Comparison of ENCODE assay signal across 8 cellular contexts in the genomic region with DNA sequence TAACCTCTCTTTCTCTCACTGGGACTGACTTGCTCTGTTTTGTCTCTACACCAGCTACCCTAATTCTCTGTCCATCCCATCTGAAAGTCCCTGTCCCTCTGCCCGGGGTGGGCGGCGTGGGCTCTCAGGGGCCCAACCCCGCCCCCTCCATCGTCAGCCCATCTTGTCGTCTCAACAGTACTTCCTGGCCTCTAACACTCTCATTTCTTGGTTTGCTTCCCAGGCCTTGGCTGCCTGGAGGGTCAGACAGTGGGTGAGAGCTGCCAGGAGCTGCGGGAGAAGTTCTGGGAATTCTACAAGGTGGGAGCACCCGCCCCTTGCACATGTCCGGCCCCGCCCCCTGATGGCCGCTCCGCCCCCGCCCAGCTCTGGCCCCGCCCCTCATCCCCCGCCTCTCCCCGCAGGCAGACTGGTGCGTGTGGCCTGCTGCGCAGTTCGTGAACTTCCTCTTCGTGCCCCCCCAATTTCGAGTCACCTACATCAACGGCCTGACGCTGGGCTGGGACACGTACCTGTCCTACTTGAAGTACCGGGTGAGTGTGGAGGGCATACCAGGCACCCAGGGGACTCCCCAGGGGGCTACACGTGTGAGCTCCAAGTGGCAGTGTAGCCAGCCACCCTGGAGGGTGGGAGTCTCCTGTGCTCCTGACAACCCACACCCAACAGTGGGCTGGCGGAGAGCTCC. TPM values are rescaled to one million over a fixed set of nuclear protein-coding genes. Genes with fewer than 3 reads are reported as not detected.
DNase-seq lines count a peak whose midpoint lies in the region; ATAC-seq and TF ChIP-seq lines count a peak whose summit lies in the region.

No MANE protein-coding gene starts in this region.

- H3K27ac Mint-ChIP-seq in CD14-positive monocyte, result peak overlapping the region in 5 of 7 donors; percentile 30 to 92 (median 75)

- no peak for ATAC-seq in thoracic aorta (ENCODE audit: insufficient number of reproducible peaks, low FRiP score, low read depth)
- ATAC-seq in HG02642 (IDR thresholded peaks at IDR 0.05; ENCODE audit: poor library complexity, unreplicated experiment), result no peak

- DNase-seq in CD14-positive monocyte (ENCODE audit: low spot score) (peak; percentile 56), Karpas-422 (peak; percentile 80), islet precursor cell (peak; percentile 81), thoracic aorta (ENCODE audit: low spot score) (no peak), activated gamma-delta T cell treated with Interleukin-2 at 50 U/mL for 16 hours (no peak), NCI-H128 (lab: John Stamatoyannopoulos, UW; ENCODE audit: unreplicated experiment) (no peak)
- peak; percentile 29 for DNase-seq in activated naive CD4-positive, alpha-beta T cell treated with anti-CD3 and anti-CD28 coated beads, Interleukin-2, amount 50 U/mL, for 16 hours

- peak overlapping the region; percentile 80 for H3K9ac ChIP-seq in Karpas-422 (ENCODE audit: low read length)

- intact Hi-C loops in CD14-positive monocyte (cut with micrococcal nuclease), result loop anchor here in 1 of 2 donors (5.0 kb wide), 2 partner anchors 42 to 128 kb away; a partner anchor contains a TSS

- H3K79me2 ChIP-seq in Karpas-422 (ENCODE audit: low read length), result peaks cover 8% of the 10 kb centered on the region

- H4K20me1 ChIP-seq in Karpas-422 (ENCODE audit: insufficient read depth, low read depth, low read length), result no peaks in the 10 kb centered on the region

- no peak for TF ChIP-seq CTCF in CD14-positive monocyte (IDR thresholded peaks at IDR 0.05)
- TF ChIP-seq CTCF in thoracic aorta (IDR thresholded peaks at IDR 0.05), result no peak

- peak overlapping the region; percentile 83 for H3K4me2 ChIP-seq in Karpas-422 (ENCODE audit: low read depth, low read length, poor library complexity, severe bottlenecking)

- H3K4me1 ChIP-seq in Karpas-422 (ENCODE audit: low read length) (peaks cover 26% of the 10 kb centered on the region), thoracic aorta (ENCODE audit: control insufficient read depth in 1 of 2, low read depth in 2 of 2) (peaks cover 8 to 13% of the 10 kb centered on the region in 2 donors)

- H3K4me1 Mint-ChIP-seq in CD14-positive monocyte, result peaks cover 28% of the 10 kb centered on the region

- H3K27ac ChIP-seq in Karpas-422 (ENCODE audit: low read length), result no peak overlapping the region
- H3K27ac ChIP-seq in thoracic aorta, result no peak overlapping the region

- H3K9me3 ChIP-seq in Karpas-422 (ENCODE audit: low read length), result no peaks in the 10 kb centered on the region
- no peaks in the 10 kb centered on the region for H3K9me3 ChIP-seq in thoracic aorta

- H3K27me3 ChIP-seq in Karpas-422 (ENCODE audit: low read length) (no peaks in the 10 kb centered on the region), thoracic aorta (replicated peaks; ENCODE audit: insufficient read depth) (no peaks in the 10 kb centered on the region)

- H3K9me2 ChIP-seq in Karpas-422 (replicated peaks; ENCODE audit: insufficient read depth, low read length), result no peaks in the 10 kb centered on the region

- H3K27me3 Mint-ChIP-seq in CD14-positive monocyte (ENCODE audit: low read depth in 3 of 3), result peaks cover 0 to 4% (median 0%) of the 10 kb centered on the region in 3 donors

- no peaks in the 10 kb centered on the region for H3K9me3 Mint-ChIP-seq in CD14-positive monocyte

- H3K4me3 ChIP-seq in Karpas-422 (ENCODE audit: low read length), result peak overlapping the region; percentile 89
- peak overlapping the region; percentile 23 for H3K4me3 ChIP-seq in thoracic aorta

- peak overlapping the region; percentile 80 to 87 for H3K4me3 Mint-ChIP-seq in CD14-positive monocyte

- no peak overlapping the region for H2AFZ ChIP-seq in Karpas-422 (ENCODE audit: low read length)

- H3K36me3 ChIP-seq in Karpas-422 (ENCODE audit: insufficient read depth, low read length), result peaks cover 6% of the 10 kb centered on the region; the same call in 1 of the 2 replicates
- H3K36me3 ChIP-seq in thoracic aorta, result no peaks in the 10 kb centered on the region

- H3K36me3 Mint-ChIP-seq in CD14-positive monocyte, result peaks cover 34 to 50% of the 10 kb centered on the region in 2 donors

RNA-seq across cellular contexts. Expression of a gene that starts 1.7 kb away (rescaled TPM):
- polyA plus RNA-seq in CD14-positive monocyte, result 10 to 100 TPM; 14.3 to 15.0 TPM
- 17.0 and 24.2 TPM in 2 replicates for total RNA-seq in Karpas-422 (2014; rRNA removed; shearing (Covaris generic); ENCODE audit: low replicate concordance)
- total RNA-seq in thoracic aorta, result 10 to 100 TPM; 10.6 to 16.1 TPM

RNA-seq across cellular contexts. Expression of a gene that starts 9.1 kb away (rescaled TPM):
- under 1 TPM; 0.55 to 0.56 TPM for polyA plus RNA-seq in CD14-positive monocyte
- total RNA-seq in Karpas-422 (2014; rRNA removed; shearing (Covaris generic); ENCODE audit: low replicate concordance), result 2.5 and 6.2 TPM in 2 replicates
- 1 to 10 TPM in 1 of 2 donors, not detected in 1; 1.9 TPM for total RNA-seq in thoracic aorta

RNA-seq across cellular contexts. Expression of a gene that starts 21.1 kb away (rescaled TPM):
- 1,000 to 10,000 TPM; 4,550 to 6,022 TPM for polyA plus RNA-seq in CD14-positive monocyte
- total RNA-seq in Karpas-422 (2014; rRNA removed; shearing (Covaris generic); ENCODE audit: low replicate concordance), result 256 and 416 TPM in 2 replicates
- total RNA-seq in thoracic aorta, result 10 to 100 TPM; 59.4 to 72.3 TPM

RNA-seq across cellular contexts. Expression of a gene that starts 31.5 kb away (rescaled TPM):
- not detected for polyA plus RNA-seq in CD14-positive monocyte
- not detected in 2 replicates for total RNA-seq in Karpas-422 (2014; rRNA removed; shearing (Covaris generic); ENCODE audit: low replicate concordance)
- total RNA-seq in thoracic aorta, result under 1 TPM; 0.41 to 0.42 TPM

RNA-seq across cellular contexts. Expression of a gene that starts 41.7 kb away (rescaled TPM):
- 1 to 10 TPM in 1 of 2 donors, under 1 TPM in 1; 0.99 to 2.0 TPM for polyA plus RNA-seq in CD14-positive monocyte
- 5.1 and 5.7 TPM in 2 replicates for total RNA-seq in Karpas-422 (2014; rRNA removed; shearing (Covaris generic); ENCODE audit: low replicate concordance)
- 10 to 100 TPM; 14.3 to 15.8 TPM for total RNA-seq in thoracic aorta

Comparison
In these comparisons a context has a peak if more than half of its experiments do, and no peak if none do; other contexts are left out.
1. DNase-seq: peak in CD14-positive monocyte (single experiment), Karpas-422 (single experiment), activated naive CD4-positive, alpha-beta T cell treated with anti-CD3 and anti-CD28 coated beads, Interleukin-2, amount 50 U/mL, for 16 hours (single experiment) and islet precursor cell (single experiment); none in thoracic aorta (single experiment), activated gamma-delta T cell treated with Interleukin-2 at 50 U/mL for 16 hours (single experiment) and NCI-H128 (single experiment).